ENCODE assay signal across 8 cellular contexts in genomic region chr1:26820784-26821269, GRCh38. TPM values are rescaled to one million over a fixed set of nuclear protein-coding genes. Genes with fewer than 3 reads are reported as not detected.
DNase-seq lines count a peak whose midpoint lies in the region; ATAC-seq and TF ChIP-seq lines count a peak whose summit lies in the region.

No MANE protein-coding gene starts in this region.

- DNase-seq in KG1 (lab: John Stamatoyannopoulos, UW) (peak; percentile 38), brain microvascular endothelial cell (no peak), transverse colon (peak; percentile 25), progenitor cell of endocrine pancreas (ENCODE audit: low spot score, unreplicated experiment) (no peak), LoVo (ENCODE audit: low spot score) (no peak)
- DNase-seq in activated T-helper 2 cell treated with anti-CD3 and anti-CD28 coated beads, Interferon-gamma antibody, Interleukin-2, Interleukin-4, amounts not matched to agents 10 μg/mL and 5 μg/mL and 100 μg/mL, durations not matched to agents 14 hours and 24 hours and 36 hours (ENCODE audit: low spot score), result no peak

- H3K36me3 ChIP-seq in brain microvascular endothelial cell (replicated peaks) (no peaks in the 10 kb centered on the region), transverse colon (no peaks in the 10 kb centered on the region)

- H3K4me3 ChIP-seq in GM12875 (ENCODE audit: low read depth, low read length) (peak overlapping the region; percentile 15), brain microvascular endothelial cell (ENCODE audit: low read depth, low read length) (no peak overlapping the region), transverse colon (peak overlapping the region in 1 of 4 donors; percentile 18)

- TF ChIP-seq CTCF in GM12875 (IDR thresholded peaks at IDR 0.05; ENCODE audit: borderline replicate concordance, insufficient read depth, low read depth, low read length) (peak; percentile 57; the same call in 1 of the 2 replicates), brain microvascular endothelial cell (IDR thresholded peaks at IDR 0.05; ENCODE audit: low read depth, low read length, missing control alignments) (peak; percentile 31), transverse colon (IDR thresholded peaks at IDR 0.05) (no peak), progenitor cell of endocrine pancreas (IDR thresholded peaks at IDR 0.05; ENCODE audit: unreplicated experiment) (no peak)

- peaks cover 10% of the 10 kb centered on the region for H3K4me1 Mint-ChIP-seq in progenitor cell of endocrine pancreas (ENCODE audit: low read depth)
- peaks cover 16% of the 10 kb centered on the region for H3K4me1 Mint-ChIP-seq in activated T-helper 2 cell treated with anti-CD3 and anti-CD28 coated beads, Interferon-gamma antibody, Interleukin-2, Interleukin-4, amounts not matched to agents 10 μg/mL and 5 μg/mL and 100 μg/mL, durations not matched to agents 14 hours and 24 hours and 36 hours (ENCODE audit: low read depth)

- peaks cover 2% of the 10 kb centered on the region for H3K36me3 Mint-ChIP-seq in progenitor cell of endocrine pancreas (ENCODE audit: insufficient read depth)
- H3K36me3 Mint-ChIP-seq in activated T-helper 2 cell treated with anti-CD3 and anti-CD28 coated beads, Interferon-gamma antibody, Interleukin-2, Interleukin-4, amounts not matched to agents 10 μg/mL and 5 μg/mL and 100 μg/mL, durations not matched to agents 14 hours and 24 hours and 36 hours (ENCODE audit: low read depth), result no peaks in the 10 kb centered on the region

- no peak overlapping the region for H3K27ac Mint-ChIP-seq in progenitor cell of endocrine pancreas
- no peak overlapping the region for H3K27ac Mint-ChIP-seq in activated T-helper 2 cell treated with anti-CD3 and anti-CD28 coated beads, Interferon-gamma antibody, Interleukin-2, Interleukin-4, amounts not matched to agents 10 μg/mL and 5 μg/mL and 100 μg/mL, durations not matched to agents 14 hours and 24 hours and 36 hours

- no peak overlapping the region for H3K27ac ChIP-seq in brain microvascular endothelial cell
- peak overlapping the region in 3 of 4 donors; percentile 14 to 44 (median 19) for H3K27ac ChIP-seq in transverse colon

- intact Hi-C loops in transverse colon (cut with DNase I; ENCODE audit: low total_unique reads), result no loop called here
- intact Hi-C loops in activated T-helper 2 cell treated with anti-CD3 and anti-CD28 coated beads, Interferon-gamma antibody, Interleukin-2, Interleukin-4, amounts not matched to agents 10 μg/mL and 5 μg/mL and 100 μg/mL, durations not matched to agents 14 hours and 24 hours and 36 hours (cut with micrococcal nuclease), result no loop called here

- ATAC-seq in GM21526 (IDR thresholded peaks at IDR 0.05; ENCODE audit: low FRiP score, unreplicated experiment), result peak; percentile 84

- H3K4me3 Mint-ChIP-seq in progenitor cell of endocrine pancreas (ENCODE audit: low read depth), result no peak overlapping the region
- no peak overlapping the region for H3K4me3 Mint-ChIP-seq in activated T-helper 2 cell treated with anti-CD3 and anti-CD28 coated beads, Interferon-gamma antibody, Interleukin-2, Interleukin-4, amounts not matched to agents 10 μg/mL and 5 μg/mL and 100 μg/mL, durations not matched to agents 14 hours and 24 hours and 36 hours (ENCODE audit: low read depth)

- H3K9me3 Mint-ChIP-seq in progenitor cell of endocrine pancreas (ENCODE audit: low read depth), result no peaks in the 10 kb centered on the region
- no peaks in the 10 kb centered on the region for H3K9me3 Mint-ChIP-seq in activated T-helper 2 cell treated with anti-CD3 and anti-CD28 coated beads, Interferon-gamma antibody, Interleukin-2, Interleukin-4, amounts not matched to agents 10 μg/mL and 5 μg/mL and 100 μg/mL, durations not matched to agents 14 hours and 24 hours and 36 hours

- WGBS in transverse colon (ENCODE audit: low coverage in 1 of 2), 2 donors, result 25 to 31% methylated on average over 2 to 4 of the region's 4 CpGs

- TF ChIP-seq EP300 in transverse colon (IDR thresholded peaks at IDR 0.05; ENCODE audit: low read depth), result no peak

- no peaks in the 10 kb centered on the region for H3K27me3 Mint-ChIP-seq in progenitor cell of endocrine pancreas
- no peaks in the 10 kb centered on the region for H3K27me3 Mint-ChIP-seq in activated T-helper 2 cell treated with anti-CD3 and anti-CD28 coated beads, Interferon-gamma antibody, Interleukin-2, Interleukin-4, amounts not matched to agents 10 μg/mL and 5 μg/mL and 100 μg/mL, durations not matched to agents 14 hours and 24 hours and 36 hours (ENCODE audit: low read depth)

- H3K4me1 ChIP-seq in transverse colon, result peaks cover 8 to 30% (median 21%) of the 10 kb centered on the region in 4 donors

- in situ Hi-C loops in brain microvascular endothelial cell (cut with HindIII; ENCODE audit: low pct_ligation_motif_present, low sequenced_read_pairs) (no loop called here), transverse colon (cut with MboI; ENCODE audit: low pct_ligation_motif_present in 1 of 4, low pct_unique_long_range_greater_than_20kb in 1 of 4, low sequenced_read_pairs in 3 of 4) (no loop called here)

- no peaks in the 10 kb centered on the region for H3K9me3 ChIP-seq in transverse colon

- no peak for TF ChIP-seq POLR2A in transverse colon (IDR thresholded peaks at IDR 0.05)

- H3K27me3 ChIP-seq in brain microvascular endothelial cell (replicated peaks), result no peaks in the 10 kb centered on the region
- H3K27me3 ChIP-seq in transverse colon, result no peaks in the 10 kb centered on the region

RNA-seq across cellular contexts. Expression of gene ZDHHC18, which starts 5.7 kb away (rescaled TPM):
- total RNA-seq in transverse colon (10 to 100 TPM in 3 of 4 donors, 1 to 10 TPM in 1; 4.4 to 37.3 (median 28.0) TPM), progenitor cell of endocrine pancreas (22.9 and 26.1 TPM in 2 replicates)
- 62.7 and 64.3 TPM in 2 replicates for total RNA-seq in activated T-helper 2 cell treated with anti-CD3 and anti-CD28 coated beads, Interferon-gamma antibody, Interleukin-2, Interleukin-4, amounts not matched to agents 10 μg/mL and 5 μg/mL and 100 μg/mL, durations not matched to agents 14 hours and 24 hours and 36 hours

RNA-seq across cellular contexts. Expression of gene PIGV, which starts 33.1 kb away (rescaled TPM):
- 10 to 100 TPM; 16.1 to 32.2 (median 24.2) TPM for total RNA-seq in transverse colon
- 10.2 and 12.1 TPM in 2 replicates for total RNA-seq in progenitor cell of endocrine pancreas
- total RNA-seq in activated T-helper 2 cell treated with anti-CD3 and anti-CD28 coated beads, Interferon-gamma antibody, Interleukin-2, Interleukin-4, amounts not matched to agents 10 μg/mL and 5 μg/mL and 100 μg/mL, durations not matched to agents 14 hours and 24 hours and 36 hours, result 19.4 and 20.1 TPM in 2 replicates

RNA-seq across cellular contexts. Expression of gene SFN, which starts 42.1 kb away (rescaled TPM):
- total RNA-seq in transverse colon (100 to 1,000 TPM in 3 of 4 donors, 10 to 100 TPM in 1; 50.2 to 197 (median 163) TPM), progenitor cell of endocrine pancreas (0.36 and 0.44 TPM in 2 replicates)
- 0.32 and 0.62 TPM in 2 replicates for total RNA-seq in activated T-helper 2 cell treated with anti-CD3 and anti-CD28 coated beads, Interferon-gamma antibody, Interleukin-2, Interleukin-4, amounts not matched to agents 10 μg/mL and 5 μg/mL and 100 μg/mL, durations not matched to agents 14 hours and 24 hours and 36 hours

Comparison
In these comparisons a context has a peak if more than half of its experiments do, and no peak if none do; other contexts are left out.
1. CTCF ChIP-seq: peak in GM12875 (single experiment) and brain microvascular endothelial cell (single experiment); none in transverse colon (0 of 5) and progenitor cell of endocrine pancreas (single experiment).
2. DNase-seq: peak in KG1 (single experiment) and transverse colon (single experiment); none in brain microvascular endothelial cell (single experiment), progenitor cell of endocrine pancreas (single experiment), activated T-helper 2 cell treated with anti-CD3 and anti-CD28 coated beads, Interferon-gamma antibody, Interleukin-2, Interleukin-4, amounts not matched to agents 10 μg/mL and 5 μg/mL and 100 μg/mL, durations not matched to agents 14 hours and 24 hours and 36 hours (single experiment) and LoVo (single experiment).
3. RNA of gene SFN, which starts 42.1 kb away (total RNA-seq): 50.2 to 197 TPM in transverse colon; 0.32 to 0.62 TPM in activated T-helper 2 cell treated with anti-CD3 and anti-CD28 coated beads, Interferon-gamma antibody, Interleukin-2, Interleukin-4, amounts not matched to agents 10 μg/mL and 5 μg/mL and 100 μg/mL, durations not matched to agents 14 hours and 24 hours and 36 hours and 0.36 to 0.44 TPM in progenitor cell of endocrine pancreas; every median in the first group is over 10 times any median in the second.